Comparison of ENCODE assay signal across 18 cellular contexts in genomic region chr5:134123360-134123759, GRCh38. TPM values are rescaled to one million over a fixed set of nuclear protein-coding genes. Genes with fewer than 3 reads are reported as not detected.
DNase-seq lines count a peak whose midpoint lies in the region; ATAC-seq lines count a peak whose summit lies in the region.
"Had no signal": no experiment of that assay in that cellular context is flagged by ENCODE, and none has a peak within 500 bp of the region (broad histone marks: within the 10 kb centered on the region; RNA-seq: fewer than 3 reads in every experiment).

No MANE protein-coding gene starts in this region.

- peak overlapping the region; percentile 31 for H3K4me3 ChIP-seq in effector memory CD4-positive, alpha-beta T cell (ENCODE audit: insufficient read depth, low read depth, low read length, poor library complexity, severe bottlenecking)
- H3K4me3 ChIP-seq: body of pancreas, colonic mucosa, left ventricle myocardium inferior, transverse colon had no signal

- peaks cover 90% of the 10 kb centered on the region for H3K4me1 ChIP-seq in effector memory CD4-positive, alpha-beta T cell (ENCODE audit: control insufficient read depth, insufficient read depth, low read length, poor library complexity, severe bottlenecking)
- H3K4me1 ChIP-seq: colonic mucosa had no signal

- peaks cover 50% of the 10 kb centered on the region for H3K36me3 ChIP-seq in effector memory CD4-positive, alpha-beta T cell (ENCODE audit: control insufficient read depth, insufficient read depth, low read length)
- H3K36me3 ChIP-seq: colonic mucosa, left ventricle myocardium inferior, transverse colon had no signal

- intact Hi-C loops in left colon (cut with DNase I, micrococcal nuclease), result no loop called here

- H3K9me3 ChIP-seq in T-helper 17 cell (ENCODE audit: control insufficient read depth, low read length, poor library complexity, severe bottlenecking), result no peaks in the 10 kb centered on the region
- H3K9me3 ChIP-seq in effector memory CD4-positive, alpha-beta T cell (ENCODE audit: control insufficient read depth, low read length), result no peaks in the 10 kb centered on the region
- H3K9me3 ChIP-seq: body of pancreas, colonic mucosa, left ventricle myocardium inferior, transverse colon had no signal

- H3K9me3 Mint-ChIP-seq in stimulated activated naive CD8-positive, alpha-beta T cell treated with anti-CD3 and anti-CD28 coated beads, Interleukin-15, Interleukin-2, amounts not matched to agents 100 ng/mL and 50 ng/mL, for 24 hours, result no peaks in the 10 kb centered on the region

- no peak for ATAC-seq in stimulated activated naive CD8-positive, alpha-beta T cell treated with anti-CD3 and anti-CD28 coated beads, Interleukin-15, Interleukin-2, amounts not matched to agents 100 U/mL and 50 U/mL, for 24 hours
- no peak for ATAC-seq in T-helper 17 cell
- no peak for ATAC-seq in left colon
- ATAC-seq: body of pancreas had no signal

- H3K36me3 Mint-ChIP-seq in stimulated activated naive CD8-positive, alpha-beta T cell treated with anti-CD3 and anti-CD28 coated beads, Interleukin-15, Interleukin-2, amounts not matched to agents 100 ng/mL and 50 ng/mL, for 24 hours (ENCODE audit: low read depth), result peaks cover 27% of the 10 kb centered on the region
- H3K36me3 Mint-ChIP-seq in T-helper 17 cell (ENCODE audit: low read depth), result peaks cover 19% of the 10 kb centered on the region

- no peaks in the 10 kb centered on the region for H3K27me3 Mint-ChIP-seq in stimulated activated naive CD8-positive, alpha-beta T cell treated with anti-CD3 and anti-CD28 coated beads, Interleukin-15, Interleukin-2, amounts not matched to agents 100 ng/mL and 50 ng/mL, for 24 hours
- H3K27me3 Mint-ChIP-seq in T-helper 17 cell, result no peaks in the 10 kb centered on the region

- DNase-seq in stimulated activated naive CD8-positive, alpha-beta T cell treated with anti-CD3 and anti-CD28 coated beads, Interleukin-15, Interleukin-2, amounts not matched to agents 100 U/mL and 50 U/mL, for 24 hours, result no peak
- DNase-seq in T-helper 17 cell (no peak), NCI-H446 (lab: John Stamatoyannopoulos, UW) (no peak), NCI-H2171 treated with DMSO at 0.1 percent for 48 hours (lab: John Stamatoyannopoulos, UW) (no peak), COLO668 (lab: John Stamatoyannopoulos, UW; ENCODE audit: unreplicated experiment) (no peak), left colon (no peak)
- no peak for DNase-seq in effector memory CD4-positive, alpha-beta T cell
- DNase-seq: body of pancreas, Calu3, colonic mucosa, GOT3, head of caudate nucleus, left ventricle myocardium inferior, NCI-H1105, NCI-H2081 treated with DMSO at 0.1 percent for 48 hours, NCI-H510A treated with DMSO at 0.1 percent for 48 hours had no signal

- H3K4me3 Mint-ChIP-seq in stimulated activated naive CD8-positive, alpha-beta T cell treated with anti-CD3 and anti-CD28 coated beads, Interleukin-15, Interleukin-2, amounts not matched to agents 100 ng/mL and 50 ng/mL, for 24 hours, result peak overlapping the region; percentile 47
- H3K4me3 Mint-ChIP-seq in T-helper 17 cell, result peak overlapping the region; percentile 98

- no peaks in the 10 kb centered on the region for H3K27me3 ChIP-seq in effector memory CD4-positive, alpha-beta T cell (replicated peaks; ENCODE audit: control insufficient read depth, insufficient read depth, low read length, poor library complexity, severe bottlenecking)
- H3K27me3 ChIP-seq: body of pancreas, colonic mucosa, transverse colon had no signal

- peak overlapping the region; percentile 98 for H3K27ac ChIP-seq in effector memory CD4-positive, alpha-beta T cell (ENCODE audit: insufficient read depth, low read length, poor library complexity, severe bottlenecking)
- H3K27ac ChIP-seq: body of pancreas, colonic mucosa, left ventricle myocardium inferior had no signal

- peaks cover 100% of the 10 kb centered on the region for H3K4me1 Mint-ChIP-seq in stimulated activated naive CD8-positive, alpha-beta T cell treated with anti-CD3 and anti-CD28 coated beads, Interleukin-15, Interleukin-2, amounts not matched to agents 100 ng/mL and 50 ng/mL, for 24 hours (ENCODE audit: low read depth)
- peaks cover 77% of the 10 kb centered on the region for H3K4me1 Mint-ChIP-seq in T-helper 17 cell

- H3K27ac Mint-ChIP-seq in stimulated activated naive CD8-positive, alpha-beta T cell treated with anti-CD3 and anti-CD28 coated beads, Interleukin-15, Interleukin-2, amounts not matched to agents 100 ng/mL and 50 ng/mL, for 24 hours, result peak overlapping the region; percentile 98
- H3K27ac Mint-ChIP-seq in T-helper 17 cell, result peak overlapping the region; percentile 100

RNA-seq across cellular contexts. Expression of gene TCF7, which starts 8.9 kb away (rescaled TPM):
- 100 to 1,000 TPM; 308 to 405 TPM for total RNA-seq in T-helper 17 cell
- total RNA-seq in left colon, result 1 to 10 TPM; 3.0 to 6.0 TPM

RNA-seq across cellular contexts. Expression of gene SKP1, which starts 53.4 kb away (rescaled TPM):
- total RNA-seq in T-helper 17 cell, result 100 to 1,000 TPM; 284 to 339 TPM
- 100 to 1,000 TPM; 242 to 273 TPM for total RNA-seq in left colon

Comparison
In these comparisons a context has a peak if more than half of its experiments do, and no peak if none do; other contexts are left out.
1. RNA of gene TCF7, which starts 8.9 kb away (total RNA-seq): 308 to 405 TPM in T-helper 17 cell; 3.0 to 6.0 TPM in left colon; every median in the first group is over 10 times any median in the second.